ENCODE assay signal across 24 cellular contexts in the genomic region with DNA sequence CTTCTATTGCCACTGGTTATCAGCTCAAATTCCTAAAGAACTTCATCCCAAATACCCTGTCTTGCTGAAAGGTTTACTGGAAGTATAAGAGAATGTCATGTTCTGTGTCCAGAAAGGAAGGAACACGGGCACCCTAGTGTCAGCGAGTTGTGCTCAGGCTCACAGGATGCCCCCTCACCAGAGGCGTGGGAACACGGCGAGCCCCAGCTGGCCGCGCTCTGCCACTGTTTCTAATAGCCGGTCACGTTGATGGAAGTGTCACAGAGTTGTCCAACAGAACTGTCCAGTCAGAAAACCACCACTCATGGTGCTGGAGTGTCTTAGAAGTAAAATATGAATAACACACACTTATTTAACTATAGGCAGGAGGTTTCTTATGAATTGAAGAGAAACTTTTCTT.
DNase-seq lines count a peak whose midpoint lies in the region; ATAC-seq and FAIRE-seq lines count a peak whose summit lies in the region.
"Had no signal": no experiment of that assay in that cellular context is flagged by ENCODE, and none has a peak within 500 bp of the region (broad histone marks: within the 10 kb centered on the region; RNA-seq: fewer than 3 reads in every experiment).

No MANE protein-coding gene starts in this region.

- H3K36me3 ChIP-seq in CD4-positive, CD25-positive, alpha-beta regulatory T cell (ENCODE audit: control insufficient read depth, insufficient read depth, low read length): peaks cover 89% of the 10 kb centered on the region
- H3K36me3 ChIP-seq: suprapubic skin had no signal

- no peak for FAIRE-seq in frontal cortex (lab: Jason Lieb, UNC)
- FAIRE-seq: HTR-8/SVneo had no signal

- no peaks in the 10 kb centered on the region for H3K9me3 ChIP-seq in CD4-positive, CD25-positive, alpha-beta regulatory T cell (ENCODE audit: control insufficient read depth in 2 of 2, low read length in 2 of 2)
- H3K9me3 ChIP-seq: body of pancreas, heart right ventricle, suprapubic skin had no signal

- no peaks in the 10 kb centered on the region for H3K27me3 Mint-ChIP-seq in activated CD4-positive, alpha-beta T cell treated with anti-CD3 and anti-CD28 coated beads for 36 hours
- H3K27me3 Mint-ChIP-seq in CD4-positive, CD25-positive, alpha-beta regulatory T cell: no peaks in the 10 kb centered on the region
- no peaks in the 10 kb centered on the region for H3K27me3 Mint-ChIP-seq in activated CD8-positive, alpha-beta T cell treated with anti-CD3 and anti-CD28 coated beads, Interleukin-2, amount 10 ng/mL, durations not matched to agents 7 days and 5 days (ENCODE audit: low read depth)
- H3K27me3 Mint-ChIP-seq in immature natural killer cell (ENCODE audit: low read depth in 3 of 3): peaks cover 2 to 3% (median 2%) of the 10 kb centered on the region in 3 donors

- H3K27ac ChIP-seq in CD4-positive, CD25-positive, alpha-beta regulatory T cell (ENCODE audit: insufficient read depth, low read length, poor library complexity, severe bottlenecking): peak overlapping the region; percentile 52
- H3K27ac ChIP-seq: body of pancreas, epithelial cell of prostate, heart right ventricle, KMS-11, suprapubic skin had no signal

- no peak overlapping the region for H3K4me3 Mint-ChIP-seq in activated CD4-positive, alpha-beta T cell treated with anti-CD3 and anti-CD28 coated beads for 36 hours
- peak overlapping the region in 1 of 4 donors; percentile 35 for H3K4me3 Mint-ChIP-seq in CD4-positive, CD25-positive, alpha-beta regulatory T cell
- no peak overlapping the region for H3K4me3 Mint-ChIP-seq in activated CD8-positive, alpha-beta T cell treated with anti-CD3 and anti-CD28 coated beads, Interleukin-2, amount 10 ng/mL, durations not matched to agents 7 days and 5 days
- no peak overlapping the region for H3K4me3 Mint-ChIP-seq in immature natural killer cell

- peaks cover 42% of the 10 kb centered on the region for H3K4me1 ChIP-seq in CD4-positive, CD25-positive, alpha-beta regulatory T cell (ENCODE audit: control insufficient read depth, insufficient read depth, low read length, poor library complexity, severe bottlenecking)
- H3K4me1 ChIP-seq: heart right ventricle, suprapubic skin had no signal

- H3K27ac Mint-ChIP-seq in activated CD4-positive, alpha-beta T cell treated with anti-CD3 and anti-CD28 coated beads for 36 hours: peak overlapping the region; percentile 83
- H3K27ac Mint-ChIP-seq in CD4-positive, CD25-positive, alpha-beta regulatory T cell: peak overlapping the region; percentile 18 to 93 (median 70)
- peak overlapping the region; percentile 54 for H3K27ac Mint-ChIP-seq in activated CD8-positive, alpha-beta T cell treated with anti-CD3 and anti-CD28 coated beads, Interleukin-2, amount 10 ng/mL, durations not matched to agents 7 days and 5 days
- peak overlapping the region; percentile 10 to 76 (median 64) for H3K27ac Mint-ChIP-seq in immature natural killer cell

- H3K9me3 Mint-ChIP-seq in activated CD4-positive, alpha-beta T cell treated with anti-CD3 and anti-CD28 coated beads for 36 hours (ENCODE audit: low read depth): no peaks in the 10 kb centered on the region
- H3K9me3 Mint-ChIP-seq in CD4-positive, CD25-positive, alpha-beta regulatory T cell: no peaks in the 10 kb centered on the region
- no peaks in the 10 kb centered on the region for H3K9me3 Mint-ChIP-seq in activated CD8-positive, alpha-beta T cell treated with anti-CD3 and anti-CD28 coated beads, Interleukin-2, amount 10 ng/mL, durations not matched to agents 7 days and 5 days (ENCODE audit: insufficient read depth)
- no peaks in the 10 kb centered on the region for H3K9me3 Mint-ChIP-seq in immature natural killer cell

- CTCF ChIA-PET in activated CD4-positive, alpha-beta T cell treated with anti-CD3 and anti-CD28 coated beads for 36 hours (lab: Charles Lee): interaction anchor here (0.6 to 3.2 kb wide), 12 partner anchors 9 to 235 kb away, joined by 3 to 17 read pairs (median 4); no protein-coding TSS in a partner anchor
- CTCF ChIA-PET in activated CD8-positive, alpha-beta T cell treated with anti-CD3 and anti-CD28 coated beads, Interleukin-2, amount 10 ng/mL, durations not matched to agents 7 days and 5 days (lab: Charles Lee): interaction anchor here (0.7 to 2.7 kb wide), 7 partner anchors 8 to 238 kb away, joined by 3 to 9 read pairs (median 3); no protein-coding TSS in a partner anchor

- DNase-seq in activated CD4-positive, alpha-beta T cell treated with anti-CD3 and anti-CD28 coated beads for 36 hours: no peak
- DNase-seq in activated CD4-positive, alpha-beta T cell treated with anti-CD3 and anti-CD28 coated beads for 4 hours: no peak
- no peak for DNase-seq in CD4-positive, CD25-positive, alpha-beta regulatory T cell
- peak; percentile 18 for DNase-seq in activated CD8-positive, alpha-beta T cell treated with anti-CD3 and anti-CD28 coated beads, Interleukin-2, amount 10 ng/mL, durations not matched to agents 7 days and 5 days
- no peak for DNase-seq in immature natural killer cell
- no peak for DNase-seq in frontal cortex (ENCODE audit: low spot score in 2 of 2)
- DNase-seq in OCI-M1 (lab: John Stamatoyannopoulos, UW): no peak
- DNase-seq: body of pancreas, cerebellar nuclear complex, COR-L47, DMS79, GF-D8, heart right ventricle, left colon, NCI-H146, NCI-H446 treated with DMSO at 0.1 percent for 48 hours, PC-3 had no signal

- no peaks in the 10 kb centered on the region for H3K27me3 ChIP-seq in CD4-positive, CD25-positive, alpha-beta regulatory T cell (ENCODE audit: control insufficient read depth, insufficient read depth, low read length)
- H3K27me3 ChIP-seq: body of pancreas, suprapubic skin had no signal

- peaks cover 99% of the 10 kb centered on the region for H3K4me1 Mint-ChIP-seq in activated CD4-positive, alpha-beta T cell treated with anti-CD3 and anti-CD28 coated beads for 36 hours
- peaks cover 39 to 94% (median 72%) of the 10 kb centered on the region in 4 donors for H3K4me1 Mint-ChIP-seq in CD4-positive, CD25-positive, alpha-beta regulatory T cell
- H3K4me1 Mint-ChIP-seq in activated CD8-positive, alpha-beta T cell treated with anti-CD3 and anti-CD28 coated beads, Interleukin-2, amount 10 ng/mL, durations not matched to agents 7 days and 5 days (ENCODE audit: low read depth): peaks cover 85% of the 10 kb centered on the region
- H3K4me1 Mint-ChIP-seq in immature natural killer cell: peaks cover 88 to 99% of the 10 kb centered on the region in 2 donors

- intact Hi-C loops in activated CD4-positive, alpha-beta T cell treated with anti-CD3 and anti-CD28 coated beads for 36 hours (cut with DNase I, micrococcal nuclease): no loop called here

- no peak for ATAC-seq in activated CD4-positive, alpha-beta T cell treated with anti-CD3 and anti-CD28 coated beads for 36 hours
- no peak for ATAC-seq in CD4-positive, CD25-positive, alpha-beta regulatory T cell (ENCODE audit: low read depth in 2 of 2)
- no peak for ATAC-seq in activated CD8-positive, alpha-beta T cell treated with anti-CD3 and anti-CD28 coated beads, Interleukin-2, amount 10 ng/mL, durations not matched to agents 7 days and 5 days
- ATAC-seq in HG03139 (IDR thresholded peaks at IDR 0.05; ENCODE audit: unreplicated experiment): no peak
- ATAC-seq: activated CD4-positive, CD25-positive, alpha-beta regulatory T cell treated with anti-CD3 and anti-CD28 coated beads, Interleukin-2, amount 50 U/mL, for 24 hours; body of pancreas; heart right ventricle; left colon; PC-3; Right ventricle myocardium inferior had no signal

- POLR2A ChIA-PET in activated CD4-positive, alpha-beta T cell treated with anti-CD3 and anti-CD28 coated beads for 36 hours (lab: Charles Lee): interaction anchor here (1.3 to 1.4 kb wide), 2 partner anchors 11 to 28 kb away, joined by 4 to 5 read pairs; no protein-coding TSS in a partner anchor
- POLR2A ChIA-PET in activated CD8-positive, alpha-beta T cell treated with anti-CD3 and anti-CD28 coated beads, Interleukin-2, amount 10 ng/mL, durations not matched to agents 7 days and 5 days (lab: Charles Lee): interaction anchor here (0.6 to 1.2 kb wide), 3 partner anchors 13 to 891 kb away, joined by 3 read pairs; no protein-coding TSS in a partner anchor

- no peak overlapping the region for H3K4me3 ChIP-seq in CD4-positive, CD25-positive, alpha-beta regulatory T cell (ENCODE audit: low read depth, low read length)
- H3K4me3 ChIP-seq: body of pancreas, heart right ventricle, suprapubic skin had no signal

- H3K36me3 Mint-ChIP-seq in activated CD4-positive, alpha-beta T cell treated with anti-CD3 and anti-CD28 coated beads for 36 hours (ENCODE audit: low read depth): peaks cover 93% of the 10 kb centered on the region
- peaks cover 70% of the 10 kb centered on the region for H3K36me3 Mint-ChIP-seq in CD4-positive, CD25-positive, alpha-beta regulatory T cell
- H3K36me3 Mint-ChIP-seq in activated CD8-positive, alpha-beta T cell treated with anti-CD3 and anti-CD28 coated beads, Interleukin-2, amount 10 ng/mL, durations not matched to agents 7 days and 5 days (ENCODE audit: low read depth): peaks cover 92% of the 10 kb centered on the region
- H3K36me3 Mint-ChIP-seq in immature natural killer cell: peaks cover 13 to 48% (median 28%) of the 10 kb centered on the region in 3 donors
